In the genomic region with DNA sequence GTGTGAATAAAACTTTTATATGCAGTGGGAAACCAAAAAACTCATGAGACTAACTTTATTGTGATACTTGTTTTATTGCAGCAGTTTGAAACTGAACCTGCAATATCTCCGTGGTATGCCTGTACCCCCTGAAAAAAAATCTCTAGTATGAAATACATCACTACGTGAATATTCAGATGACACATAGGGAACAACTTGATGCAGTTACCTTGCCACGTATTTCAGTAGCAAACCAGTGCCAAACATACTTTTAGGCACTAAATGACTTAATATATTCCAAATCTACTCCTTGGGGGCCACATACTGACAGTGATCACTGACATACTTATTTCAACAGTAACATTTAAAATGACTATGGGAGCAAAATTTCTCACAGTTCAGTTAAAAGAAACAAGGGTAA, we compare ENCODE assay signal across 16 cellular contexts. TPM values are rescaled to one million over a fixed set of nuclear protein-coding genes. Genes with fewer than 3 reads are reported as not detected.
"Had no signal": no experiment of that assay in that cellular context is flagged by ENCODE, and none has a peak within 500 bp of the region (broad histone marks: within the 10 kb centered on the region; RNA-seq: fewer than 3 reads in every experiment).

No MANE protein-coding gene starts in this region.

- H3K9me3 Mint-ChIP-seq: activated naive CD4-positive, alpha-beta T cell treated with anti-CD3 and anti-CD28 coated beads, Interleukin-2, amount 10 ng/mL, durations not matched to agents 7 days and 5 days; activated T-helper 2 cell treated with anti-CD3 and anti-CD28 coated beads, Interferon-gamma antibody, Interleukin-2, Interleukin-4, amounts not matched to agents 10 μg/mL and 5 μg/mL and 100 μg/mL, durations not matched to agents 14 hours and 24 hours and 36 hours; dendritic cell treated with granulocyte-macrophage colony-stimulating factor and Interleukin-4, amounts not matched to agents 40 ng/mL and 50 ng/mL, for 4 days; type B pancreatic cell had no signal

- ATAC-seq: right lobe of liver had no signal

- H3K4me3 Mint-ChIP-seq: activated naive CD4-positive, alpha-beta T cell treated with anti-CD3 and anti-CD28 coated beads, Interleukin-2, amount 10 ng/mL, durations not matched to agents 7 days and 5 days; dendritic cell treated with granulocyte-macrophage colony-stimulating factor and Interleukin-4, amounts not matched to agents 40 ng/mL and 50 ng/mL, for 4 days; nephron; type B pancreatic cell had no signal

- H3K4me1 Mint-ChIP-seq: nephron had no signal

- H3K27me3 Mint-ChIP-seq: activated naive CD4-positive, alpha-beta T cell treated with anti-CD3 and anti-CD28 coated beads, Interleukin-2, amount 10 ng/mL, durations not matched to agents 7 days and 5 days; dendritic cell treated with granulocyte-macrophage colony-stimulating factor and Interleukin-4, amounts not matched to agents 40 ng/mL and 50 ng/mL, for 4 days; type B pancreatic cell had no signal

- H3K27ac Mint-ChIP-seq: activated naive CD4-positive, alpha-beta T cell treated with anti-CD3 and anti-CD28 coated beads, Interleukin-2, amount 10 ng/mL, durations not matched to agents 7 days and 5 days; activated T-helper 2 cell treated with anti-CD3 and anti-CD28 coated beads, Interferon-gamma antibody, Interleukin-2, Interleukin-4, amounts not matched to agents 10 μg/mL and 5 μg/mL and 100 μg/mL, durations not matched to agents 14 hours and 24 hours and 36 hours; dendritic cell treated with granulocyte-macrophage colony-stimulating factor and Interleukin-4, amounts not matched to agents 40 ng/mL and 50 ng/mL, for 4 days; nephron; type B pancreatic cell had no signal

- FAIRE-seq: small intestine had no signal

- DNase-seq: activated naive CD4-positive, alpha-beta T cell treated with anti-CD3 and anti-CD28 coated beads, Interleukin-2, amount 10 ng/mL, durations not matched to agents 7 days and 5 days; amniotic stem cell; effector CD8-positive, alpha-beta T cell; esophagus squamous epithelium; mesenchymal stem cell; right lobe of liver; small intestine; stimulated activated CD4-positive, alpha-beta T cell treated with anti-CD3 and anti-CD28 coated beads, Interleukin-15, amount 100 ng/mL, for 24 hours; stimulated activated CD4-positive, alpha-beta T cell treated with anti-CD3 and anti-CD28 coated beads, Interleukin-2, amount 100 ng/mL, for 48 hours; testis had no signal

RNA-seq across cellular contexts. Expression of a gene that starts 55.5 kb away (rescaled TPM):
- total RNA-seq: activated T-helper 2 cell treated with anti-CD3 and anti-CD28 coated beads, Interferon-gamma antibody, Interleukin-2, Interleukin-4, amounts not matched to agents 10 μg/mL and 5 μg/mL and 100 μg/mL, durations not matched to agents 14 hours and 24 hours and 36 hours; chondrocyte; right lobe of liver; T-helper 1 cell treated with Interleukin-12 subunit alpha and Interleukin-12 subunit beta and Interleukin-4 antibody, amounts not matched to agents 30 ng/mL and 1 ng/mL, for 36 hours had no signal
